10 cellular contexts compared by ENCODE assay signal in the genomic region with DNA sequence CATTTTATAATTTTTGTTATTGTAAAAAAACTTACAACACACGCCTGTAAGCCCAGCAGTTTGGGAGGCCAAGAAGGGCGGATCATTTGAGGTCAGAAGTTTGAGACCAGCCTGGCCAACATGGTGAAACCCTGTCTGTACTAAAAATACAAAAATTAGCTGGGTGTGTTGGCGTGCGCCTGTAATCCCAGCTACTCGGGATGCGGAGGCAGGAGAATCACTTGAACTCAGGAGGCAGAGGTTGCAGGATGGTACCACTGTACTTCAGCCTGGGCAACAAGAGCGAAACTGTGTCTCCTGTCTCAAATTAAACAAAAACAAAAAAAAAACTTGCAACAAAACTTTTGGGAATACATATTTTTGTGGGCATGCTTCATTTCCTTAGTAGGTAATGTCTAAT.
"Had no signal": no experiment of that assay in that cellular context is flagged by ENCODE, and none has a peak within 500 bp of the region (broad histone marks: within the 10 kb centered on the region; RNA-seq: fewer than 3 reads in every experiment).

No MANE protein-coding gene starts in this region.

- H3K9me3 ChIP-seq: HAP-1 had no signal

- H3K4me3 Mint-ChIP-seq: HFFc6 had no signal

- H3K4me3 ChIP-seq: GM23248, HAP-1 had no signal

- H3K27ac ChIP-seq: GM23248, HL-60 had no signal

- H3K36me3 ChIP-seq: HAP-1 had no signal

- H3K4me1 ChIP-seq: HAP-1 had no signal

- ATAC-seq: HCT116, HepG2 had no signal

- DNase-seq: GM23248, GOT3, H7, HFFc6, KBM-7 had no signal

- H3K27ac Mint-ChIP-seq: HFFc6, IgD-negative memory B cell had no signal
